In the genomic region with DNA sequence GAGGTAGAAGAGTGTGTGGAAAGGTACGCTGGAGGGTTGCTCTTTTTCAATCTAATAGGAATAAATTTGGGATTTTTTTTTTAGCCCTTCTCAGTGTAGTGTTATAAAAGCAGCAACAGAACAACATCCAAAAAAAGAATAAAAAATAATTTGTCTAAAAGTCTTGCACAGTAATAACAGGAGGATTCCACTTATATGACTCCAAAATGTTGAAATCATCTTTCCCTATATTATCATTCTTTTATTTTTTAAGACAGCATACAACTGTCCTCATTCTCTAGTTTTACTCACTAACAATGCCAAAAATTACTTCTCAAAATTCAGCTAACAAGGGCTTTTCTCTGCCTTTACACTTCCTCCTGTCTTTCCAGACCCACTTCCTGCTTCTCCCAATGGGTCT, we compare ENCODE assay signal across 23 cellular contexts. TPM values are rescaled to one million over a fixed set of nuclear protein-coding genes. Genes with fewer than 3 reads are reported as not detected.
DNase-seq lines count a peak whose midpoint lies in the region; ATAC-seq, FAIRE-seq and TF ChIP-seq lines count a peak whose summit lies in the region.
"Had no signal": no experiment of that assay in that cellular context is flagged by ENCODE, and none has a peak within 500 bp of the region (broad histone marks: within the 10 kb centered on the region; RNA-seq: fewer than 3 reads in every experiment).

No MANE protein-coding gene starts in this region.

- no peaks in the 10 kb centered on the region for H3K9me2 ChIP-seq in SK-N-SH
- H3K9me2 ChIP-seq in GM23248 (ENCODE audit: insufficient read depth): no peaks in the 10 kb centered on the region

- in situ Hi-C loops in GM23248 (cut with MboI): no loop called here

- DNase-seq in SK-N-SH: no peak
- peak; percentile 57 for DNase-seq in GM23248
- no peak for DNase-seq in astrocyte (ENCODE audit: low read depth)
- no peak for DNase-seq in natural killer cell treated with Interleukin-12 subunit alpha and Interleukin-12 subunit beta and Interleukin-15 and Interleukin-18, amount 100 ng/mL, for 72 hours (ENCODE audit: low spot score)
- no peak for DNase-seq in immature natural killer cell
- DNase-seq: activated gamma-delta T cell treated with Interleukin-2 at 50 U/mL for 16 hours, gastrocnemius medialis, left ventricle myocardium superior, NCI-H146, NCI-H2227 treated with DMSO at 0.1 percent for 48 hours had no signal

- 0 out of 2 replicates have a peak overlapping the region, but pooled peaks have one; percentile 31 for H3K4me2 ChIP-seq in SK-N-SH
- peak overlapping the region; percentile 64 for H3K4me2 ChIP-seq in GM23248 (ENCODE audit: unreplicated experiment)
- no peak overlapping the region for H3K4me2 ChIP-seq in astrocyte (ENCODE audit: low read length)
- H3K4me2 ChIP-seq: smooth muscle cell had no signal

- H3K27ac ChIP-seq in SK-N-SH (ENCODE audit: low read depth in 2 of 2, low read length in 1 of 2) (no peak overlapping the region), GM23248 (peak overlapping the region; percentile 85), astrocyte (ENCODE audit: low read depth, low read length) (no peak overlapping the region)
- H3K27ac ChIP-seq: 22Rv1, BLaER1, coronary artery, epithelial cell of prostate, prostate gland had no signal

- H3K36me3 ChIP-seq in SK-N-SH (replicated peaks in 1 of 2; ENCODE audit: control insufficient read depth in 1 of 2, insufficient read depth in 2 of 2, low read length in 1 of 2): no peaks in the 10 kb centered on the region
- H3K36me3 ChIP-seq in GM23248 (ENCODE audit: low read depth): no peaks in the 10 kb centered on the region; the same call in 1 of the 2 replicates
- H3K36me3 ChIP-seq in astrocyte (ENCODE audit: insufficient read depth, low read length): no peaks in the 10 kb centered on the region
- H3K36me3 ChIP-seq: BLaER1, gastrocnemius medialis, prostate gland had no signal

- 23% methylated on average over 1 of the region's 1 CpG for WGBS in SK-N-SH (ENCODE audit: low lambda C conversion rate)
- 7 to 17% methylated on average over 1 of the region's 1 CpG for WGBS in GM23248 (ENCODE audit: low coverage in 1 of 2, low lambda C conversion rate in 2 of 2, missing lambda C conversion rate in 2 of 2), 2 experiments

- peaks cover 2% of the 10 kb centered on the region for H3K9me3 Mint-ChIP-seq in astrocyte (ENCODE audit: unreplicated experiment)
- no peaks in the 10 kb centered on the region for H3K9me3 Mint-ChIP-seq in natural killer cell treated with Interleukin-12 subunit alpha and Interleukin-12 subunit beta and Interleukin-15 and Interleukin-18, amount 100 ng/mL, for 72 hours
- peaks cover 0 to 13% (median 7%) of the 10 kb centered on the region in 6 donors for H3K9me3 Mint-ChIP-seq in immature natural killer cell

- ATAC-seq in SK-N-SH treated with all-trans-retinoic acid at 6 μM for 48 hours (no peak), GM21381 (IDR thresholded peaks at IDR 0.05; ENCODE audit: unreplicated experiment) (no peak), GM19395 (IDR thresholded peaks at IDR 0.05; ENCODE audit: unreplicated experiment) (no peak)
- ATAC-seq in natural killer cell treated with Interleukin-12 subunit alpha and Interleukin-12 subunit beta and Interleukin-15 and Interleukin-18, amount 100 ng/mL, for 72 hours: no peak
- ATAC-seq: naive thymus-derived CD8-positive, alpha-beta T cell had no signal

- H3K4me1 ChIP-seq in SK-N-SH (ENCODE audit: control insufficient read depth in 1 of 2, insufficient read depth in 2 of 2, low read depth in 1 of 2, low read length in 1 of 2) (no peaks in the 10 kb centered on the region), GM23248 (ENCODE audit: insufficient read depth) (peaks cover 16% of the 10 kb centered on the region), astrocyte (ENCODE audit: insufficient read depth, low read length) (no peaks in the 10 kb centered on the region)
- H3K4me1 ChIP-seq: prostate gland had no signal

- H2AFZ ChIP-seq in SK-N-SH (ENCODE audit: low read depth) (no peak overlapping the region), GM23248 (peak overlapping the region; percentile 60), astrocyte (ENCODE audit: low read depth, low read length) (no peak overlapping the region)

- no peak for FAIRE-seq in astrocyte (lab: Jason Lieb, UNC)
- FAIRE-seq: GM18507 had no signal

- no peak for TF ChIP-seq RAD21 in SK-N-SH (IDR thresholded peaks at IDR 0.05; ENCODE audit: low read length)

- H3K4me1 Mint-ChIP-seq in astrocyte (ENCODE audit: low read depth, unreplicated experiment): peaks cover 9% of the 10 kb centered on the region
- peaks cover 66 to 72% of the 10 kb centered on the region in 2 donors for H3K4me1 Mint-ChIP-seq in natural killer cell treated with Interleukin-12 subunit alpha and Interleukin-12 subunit beta and Interleukin-15 and Interleukin-18, amount 100 ng/mL, for 72 hours (ENCODE audit: low read depth in 2 of 2)
- H3K4me1 Mint-ChIP-seq in immature natural killer cell: peaks cover 27 to 38% of the 10 kb centered on the region in 2 donors
- H3K4me1 Mint-ChIP-seq: brain had no signal

- H4K20me1 ChIP-seq in SK-N-SH (ENCODE audit: insufficient read depth) (no peaks in the 10 kb centered on the region), GM23248 (ENCODE audit: insufficient read depth) (no peaks in the 10 kb centered on the region), astrocyte (ENCODE audit: insufficient read depth, low read length) (no peaks in the 10 kb centered on the region)
- H4K20me1 ChIP-seq: BLaER1 had no signal

- H3K36me3 Mint-ChIP-seq in astrocyte (ENCODE audit: low read depth, unreplicated experiment): no peaks in the 10 kb centered on the region
- H3K36me3 Mint-ChIP-seq in natural killer cell treated with Interleukin-12 subunit alpha and Interleukin-12 subunit beta and Interleukin-15 and Interleukin-18, amount 100 ng/mL, for 72 hours: peaks cover 62% of the 10 kb centered on the region
- H3K36me3 Mint-ChIP-seq in immature natural killer cell: peaks cover 0 to 6% (median 5%) of the 10 kb centered on the region in 3 donors
- H3K36me3 Mint-ChIP-seq: brain had no signal

- H3K9me3 ChIP-seq in SK-N-SH: peaks cover 5% of the 10 kb centered on the region
- peaks cover 3% of the 10 kb centered on the region for H3K9me3 ChIP-seq in GM23248 (ENCODE audit: low read depth)
- H3K9me3 ChIP-seq in astrocyte (ENCODE audit: insufficient read depth, low read depth, low read length): no peaks in the 10 kb centered on the region
- H3K9me3 ChIP-seq: prostate gland had no signal

- POLR2A ChIA-PET in SK-N-SH (lab: Yijun Ruan, JAX): no interaction called here

- H3K27me3 ChIP-seq in SK-N-SH (ENCODE audit: insufficient read depth) (peaks cover 20% of the 10 kb centered on the region; the same call in 1 of the 2 replicates), GM23248 (replicated peaks; ENCODE audit: insufficient read depth) (no peaks in the 10 kb centered on the region), astrocyte (ENCODE audit: insufficient read depth, low read length) (peaks cover 7% of the 10 kb centered on the region)
- H3K27me3 ChIP-seq: gastrocnemius medialis had no signal

- H3K27me3 Mint-ChIP-seq in astrocyte (ENCODE audit: low read depth, unreplicated experiment) (peaks cover 22% of the 10 kb centered on the region), immature natural killer cell (ENCODE audit: low read depth in 3 of 3) (peaks cover 2 to 7% (median 4%) of the 10 kb centered on the region in 3 donors)
- no peaks in the 10 kb centered on the region for H3K27me3 Mint-ChIP-seq in natural killer cell treated with Interleukin-12 subunit alpha and Interleukin-12 subunit beta and Interleukin-15 and Interleukin-18, amount 100 ng/mL, for 72 hours
- H3K27me3 Mint-ChIP-seq: naive thymus-derived CD8-positive, alpha-beta T cell had no signal

- H3K4me3 ChIP-seq in SK-N-SH (ENCODE audit: low read depth in 2 of 2, low read length in 1 of 2) (no peak overlapping the region), GM23248 (0 out of 2 replicates have a peak overlapping the region, but pooled peaks have one; percentile 7), astrocyte (ENCODE audit: insufficient read depth, low read depth, low read length) (no peak overlapping the region)
- H3K4me3 ChIP-seq: BLaER1, coronary artery, gastrocnemius medialis, prostate gland, smooth muscle cell had no signal

- peak overlapping the region; percentile 6 for H3K27ac Mint-ChIP-seq in astrocyte (ENCODE audit: unreplicated experiment)
- H3K27ac Mint-ChIP-seq in natural killer cell treated with Interleukin-12 subunit alpha and Interleukin-12 subunit beta and Interleukin-15 and Interleukin-18, amount 100 ng/mL, for 72 hours: peak overlapping the region; percentile 65 to 90
- H3K27ac Mint-ChIP-seq in immature natural killer cell: no peak overlapping the region
- H3K27ac Mint-ChIP-seq: brain had no signal

- H3K9ac ChIP-seq in SK-N-SH (no peak overlapping the region), GM23248 (peak overlapping the region; percentile 67), astrocyte (ENCODE audit: low read length) (no peak overlapping the region)
- H3K9ac ChIP-seq: BLaER1 had no signal

- CTCF ChIA-PET in SK-N-SH (lab: Yijun Ruan, JAX): interaction anchor here (1.9 kb wide), 1 partner anchor 20 kb away, joined by 10 read pairs; no protein-coding TSS in a partner anchor

- no peaks in the 10 kb centered on the region for H3F3A ChIP-seq in SK-N-SH (replicated peaks; ENCODE audit: insufficient read depth)
- peaks cover 12% of the 10 kb centered on the region; the same call in 1 of the 2 replicates for H3F3A ChIP-seq in GM23248 (ENCODE audit: insufficient read depth)

- TF ChIP-seq CTCF in SK-N-SH (IDR thresholded peaks at IDR 0.05): no peak
- TF ChIP-seq CTCF in astrocyte (IDR thresholded peaks at IDR 0.05; ENCODE audit: insufficient read depth, low read depth, low read length): no peak

- H3K4me3 Mint-ChIP-seq in astrocyte (ENCODE audit: unreplicated experiment): no peak overlapping the region
- H3K4me3 Mint-ChIP-seq in natural killer cell treated with Interleukin-12 subunit alpha and Interleukin-12 subunit beta and Interleukin-15 and Interleukin-18, amount 100 ng/mL, for 72 hours: no peak overlapping the region
- H3K4me3 Mint-ChIP-seq in immature natural killer cell: no peak overlapping the region
- H3K4me3 Mint-ChIP-seq: brain; naive thymus-derived CD8-positive, alpha-beta T cell had no signal

- H3K79me2 ChIP-seq in SK-N-SH (ENCODE audit: insufficient read depth): no peaks in the 10 kb centered on the region
- H3K79me2 ChIP-seq in GM23248 (ENCODE audit: insufficient read depth): no peaks in the 10 kb centered on the region
- H3K79me2 ChIP-seq in astrocyte (ENCODE audit: insufficient read depth, low read length): no peaks in the 10 kb centered on the region

- no peak for TF ChIP-seq EP300 in SK-N-SH (IDR thresholded peaks at IDR 0.05; ENCODE audit: borderline replicate concordance in 1 of 2, low read depth in 1 of 2, low read length in 1 of 2)

RNA-seq across cellular contexts. Expression of gene IL2RA, which starts 27.8 kb away (rescaled TPM):
- polyA plus RNA-seq in SK-N-SH (2012; rRNA removed) (not detected in 2 replicates), GM23248 (2016; fragmentation: Nextera tagmentation; extraction: Ambion mirVana) (not detected in 2 replicates), immature natural killer cell (1 to 10 TPM; 2.7 to 3.9 (median 3.6) TPM)
- not detected in 2 replicates for polyA plus RNA-seq in SK-N-SH (2012; cell fraction: cytosol; rRNA removed)
- not detected in 2 replicates for polyA plus RNA-seq in SK-N-SH (2012; cell fraction: nucleus; rRNA removed)
- total RNA-seq in GM23248 (2014; rRNA removed; shearing (Covaris generic)): not detected in 2 replicates
- not detected in 2 replicates for total RNA-seq in astrocyte
- total RNA-seq in natural killer cell treated with Interleukin-12 subunit alpha and Interleukin-12 subunit beta and Interleukin-15 and Interleukin-18, amount 100 ng/mL, for 72 hours: 1,000 to 10,000 TPM; 1,064 to 1,187 TPM
- total RNA-seq: SK-MEL-5, smooth muscle cell had no signal
- polyA plus RNA-seq: smooth muscle cell had no signal

RNA-seq across cellular contexts. Expression of gene RBM17, which starts 54.5 kb away (rescaled TPM):
- polyA plus RNA-seq in SK-N-SH (2012; rRNA removed) (32.6 and 34.2 TPM in 2 replicates), GM23248 (2016; fragmentation: Nextera tagmentation; extraction: Ambion mirVana) (84.2 and 99.9 TPM in 2 replicates), immature natural killer cell (10 to 100 TPM; 30.9 to 91.5 (median 55.5) TPM)
- 25.2 and 25.9 TPM in 2 replicates for polyA plus RNA-seq in SK-N-SH (2012; cell fraction: cytosol; rRNA removed)
- 94.6 and 118 TPM in 2 replicates for polyA plus RNA-seq in SK-N-SH (2012; cell fraction: nucleus; rRNA removed)
- total RNA-seq in GM23248 (2014; rRNA removed; shearing (Covaris generic)): 24.1 and 35.7 TPM in 2 replicates
- 69.7 and 71.3 TPM in 2 replicates for total RNA-seq in astrocyte
- total RNA-seq in natural killer cell treated with Interleukin-12 subunit alpha and Interleukin-12 subunit beta and Interleukin-15 and Interleukin-18, amount 100 ng/mL, for 72 hours: 100 to 1,000 TPM; 195 to 294 TPM

RNA-seq across cellular contexts. Expression of gene IL15RA, which starts 57.0 kb away (rescaled TPM):
- polyA plus RNA-seq in SK-N-SH (2012; rRNA removed) (1.2 and 2.1 TPM in 2 replicates), GM23248 (2016; fragmentation: Nextera tagmentation; extraction: Ambion mirVana) (4.0 and 4.9 TPM in 2 replicates), immature natural killer cell (10 to 100 TPM in 2 of 3 donors, 1 to 10 TPM in 1; 7.4 to 22.6 (median 14.4) TPM)
- 0.82 and 1.3 TPM in 2 replicates for polyA plus RNA-seq in SK-N-SH (2012; cell fraction: cytosol; rRNA removed)
- polyA plus RNA-seq in SK-N-SH (2012; cell fraction: nucleus; rRNA removed): 1.5 and 2.1 TPM in 2 replicates
- 0.89 and 7.0 TPM in 2 replicates for total RNA-seq in GM23248 (2014; rRNA removed; shearing (Covaris generic))
- 2.9 and 3.1 TPM in 2 replicates for total RNA-seq in astrocyte
- 100 to 1,000 TPM in 1 of 2 donors, 10 to 100 TPM in 1; 56.7 to 125 TPM for total RNA-seq in natural killer cell treated with Interleukin-12 subunit alpha and Interleukin-12 subunit beta and Interleukin-15 and Interleukin-18, amount 100 ng/mL, for 72 hours

Comparison
In these comparisons a context has a peak if more than half of its experiments do, and no peak if none do; other contexts are left out.
1. H3K27ac Mint-ChIP-seq: peak in astrocyte (single experiment) and natural killer cell treated with Interleukin-12 subunit alpha and Interleukin-12 subunit beta and Interleukin-15 and Interleukin-18, amount 100 ng/mL, for 72 hours (2 of 2); none in immature natural killer cell (0 of 6).
2. RNA of gene IL2RA, which starts 27.8 kb away (total RNA-seq): 1,064 to 1,187 TPM in natural killer cell treated with Interleukin-12 subunit alpha and Interleukin-12 subunit beta and Interleukin-15 and Interleukin-18, amount 100 ng/mL, for 72 hours; not detected in astrocyte and not detected in GM23248; every median in the first group is over 100 times any median in the second.